Comparison of ENCODE assay signal across 16 cellular contexts in genomic region chr10:6823770-6824169, GRCh38.
DNase-seq lines count a peak whose midpoint lies in the region; ATAC-seq and TF ChIP-seq lines count a peak whose summit lies in the region.
"Had no signal": no experiment of that assay in that cellular context is flagged by ENCODE, and none has a peak within 500 bp of the region (broad histone marks: within the 10 kb centered on the region; RNA-seq: fewer than 3 reads in every experiment).

No MANE protein-coding gene starts in this region.

- no peaks in the 10 kb centered on the region for H3K36me3 ChIP-seq in breast epithelium
- H3K36me3 ChIP-seq: BLaER1 had no signal

- H3K27ac ChIP-seq in breast epithelium (no peak overlapping the region), epithelial cell of prostate (peak overlapping the region; percentile 3)
- H3K27ac ChIP-seq: 22Rv1, BLaER1, HL-60 had no signal

- CTCF ChIA-PET in MCF 10A (lab: Yijun Ruan, JAX): no interaction called here
- CTCF ChIA-PET in WTC11 (lab: Charles Lee): no interaction called here

- TF ChIP-seq CTCF in MCF 10A (IDR thresholded peaks at IDR 0.05; ENCODE audit: unreplicated experiment) (no peak), breast epithelium (IDR thresholded peaks at IDR 0.05) (no peak), WTC11 (IDR thresholded peaks at IDR 0.05) (no peak), GM10266 (IDR thresholded peaks at IDR 0.05; ENCODE audit: control insufficient read depth, insufficient read depth, low read depth, missing control alignments) (no peak)

- no peak for ATAC-seq in WTC11
- no peak for ATAC-seq in HG02623 (IDR thresholded peaks at IDR 0.05; ENCODE audit: unreplicated experiment)
- ATAC-seq: HCT116 had no signal

- DNase-seq in MCF 10A (ENCODE audit: unreplicated experiment) (peak; percentile 22), breast epithelium (ENCODE audit: low spot score in 2 of 2) (no peak), WTC11 (ENCODE audit: low spot score) (no peak), epithelial cell of prostate (ENCODE audit: low read depth, low spot score) (no peak), GOT3 (lab: John Stamatoyannopoulos, UW) (no peak), GM10266 (ENCODE audit: extremely low spot score) (no peak)
- DNase-seq: AML-193; Caco-2; CD8-positive, alpha-beta memory T cell; DND-41; GDM1 had no signal

- intact Hi-C loops in MCF 10A (cut with micrococcal nuclease) (no loop called here), breast epithelium (cut with DNase I; ENCODE audit: low total_unique reads) (no loop called here)

- H3K4me1 ChIP-seq in breast epithelium: no peaks in the 10 kb centered on the region
- H3K4me1 ChIP-seq: BLaER1, Caco-2 had no signal

- no peak for TF ChIP-seq POLR2A in breast epithelium (IDR thresholded peaks at IDR 0.05)

- H3K9me3 ChIP-seq in breast epithelium: no peaks in the 10 kb centered on the region
- H3K9me3 ChIP-seq: BLaER1, Caco-2 had no signal

- H3K4me3 ChIP-seq in breast epithelium: no peak overlapping the region
- H3K4me3 ChIP-seq: BLaER1 had no signal

- no peaks in the 10 kb centered on the region for H3K27me3 ChIP-seq in breast epithelium
- H3K27me3 ChIP-seq: BLaER1 had no signal

- H3K27me3 Mint-ChIP-seq in MCF 10A (ENCODE audit: insufficient read depth, unreplicated experiment) (no peaks in the 10 kb centered on the region), WTC11 (ENCODE audit: low read depth) (no peaks in the 10 kb centered on the region)

- POLR2A ChIA-PET in MCF 10A (lab: Yijun Ruan, JAX) (no interaction called here), WTC11 (lab: Charles Lee) (no interaction called here)

- no peak overlapping the region for H3K27ac Mint-ChIP-seq in MCF 10A (ENCODE audit: low read depth, unreplicated experiment)
- 0 out of 2 replicates have a peak overlapping the region, but pooled peaks have one; percentile 88 for H3K27ac Mint-ChIP-seq in WTC11
- H3K27ac Mint-ChIP-seq: CD8-positive, alpha-beta memory T cell had no signal

- BruUV-seq in MCF 10A (replicated peaks; lab: Mats Ljungman, UMichigan): no TSS peak

- H3K36me3 Mint-ChIP-seq in MCF 10A (ENCODE audit: insufficient read depth, unreplicated experiment) (peaks cover 21% of the 10 kb centered on the region), WTC11 (peaks cover 11% of the 10 kb centered on the region)
- H3K36me3 Mint-ChIP-seq: CD8-positive, alpha-beta memory T cell had no signal

- peaks cover 10% of the 10 kb centered on the region for H3K4me1 Mint-ChIP-seq in MCF 10A (ENCODE audit: insufficient read depth, unreplicated experiment)
- H3K4me1 Mint-ChIP-seq in WTC11: peaks cover 76% of the 10 kb centered on the region
- H3K4me1 Mint-ChIP-seq: CD8-positive, alpha-beta memory T cell had no signal

- H3K9me3 Mint-ChIP-seq in MCF 10A (ENCODE audit: unreplicated experiment) (no peaks in the 10 kb centered on the region), WTC11 (no peaks in the 10 kb centered on the region)
- H3K9me3 Mint-ChIP-seq: CD8-positive, alpha-beta memory T cell had no signal

- H3K4me3 Mint-ChIP-seq in MCF 10A (ENCODE audit: unreplicated experiment) (no peak overlapping the region), WTC11 (no peak overlapping the region)
- H3K4me3 Mint-ChIP-seq: CD8-positive, alpha-beta memory T cell had no signal

TF ChIP-seq in WTC11, 78 proteins besides CTCF, POLR2A, EP300 and RAD21 (continues in another document):
- TF ChIP-seq SOX15 (CRISPR knock-in tag; IDR thresholded peaks at IDR 0.05) (no peak), SMAD4 (CRISPR knock-in tag; IDR thresholded peaks at IDR 0.05) (no peak), TCF7 (CRISPR knock-in tag; IDR thresholded peaks at IDR 0.05; ENCODE audit: low read depth) (no peak), NR2C2 (CRISPR knock-in tag; IDR thresholded peaks at IDR 0.05) (no peak), ATF2 (CRISPR knock-in tag; IDR thresholded peaks at IDR 0.05; ENCODE audit: borderline replicate concordance, low read depth) (no peak), CDX4 (CRISPR knock-in tag; IDR thresholded peaks at IDR 0.05; ENCODE audit: borderline replicate concordance) (no peak), ETV6 (CRISPR knock-in tag; IDR thresholded peaks at IDR 0.05) (no peak), ZSCAN18 (CRISPR knock-in tag; IDR thresholded peaks at IDR 0.05) (no peak), STAT6 (CRISPR knock-in tag; conservative IDR thresholded peaks at IDR 0.05; ENCODE audit: low read depth) (no peak), USF2 (CRISPR knock-in tag; IDR thresholded peaks at IDR 0.05) (no peak), AR (CRISPR knock-in tag; IDR thresholded peaks at IDR 0.05) (no peak), ESRRA (CRISPR knock-in tag; IDR thresholded peaks at IDR 0.05; ENCODE audit: borderline replicate concordance) (no peak)
